Comparison of ENCODE assay signal across 20 cellular contexts in genomic region chr22:48819232-48819631, GRCh38.
DNase-seq lines count a peak whose midpoint lies in the region; ATAC-seq, FAIRE-seq and TF ChIP-seq lines count a peak whose summit lies in the region.
"Had no signal": no experiment of that assay in that cellular context is flagged by ENCODE, and none has a peak within 500 bp of the region (broad histone marks: within the 10 kb centered on the region; RNA-seq: fewer than 3 reads in every experiment).

No MANE protein-coding gene starts in this region.

- H3K36me3 ChIP-seq in Peyer's patch (no peaks in the 10 kb centered on the region), kidney (ENCODE audit: control insufficient read depth in 1 of 2, insufficient read depth in 2 of 2, low read length in 2 of 2) (no peaks in the 10 kb centered on the region)
- H3K36me3 ChIP-seq: BLaER1 had no signal

- H3K27me3 ChIP-seq in Peyer's patch, result no peaks in the 10 kb centered on the region
- H3K27me3 ChIP-seq: BLaER1 had no signal

- TF ChIP-seq POLR2A in Peyer's patch (IDR thresholded peaks at IDR 0.05), result no peak

- CTCF ChIA-PET in activated CD4-positive, alpha-beta T cell treated with anti-CD3 and anti-CD28 coated beads for 36 hours (lab: Charles Lee), result no interaction called here

- no peak for FAIRE-seq in kidney (lab: Jason Lieb, UNC)
- FAIRE-seq: HTR-8/SVneo had no signal

- H3K36me3 Mint-ChIP-seq in activated T-cell treated with anti-CD3 and anti-CD28 coated beads, Interleukin-2, amount 50 U/mL, for 24 hours (ENCODE audit: low read depth), result no peaks in the 10 kb centered on the region
- no peaks in the 10 kb centered on the region for H3K36me3 Mint-ChIP-seq in activated T-cell treated with anti-CD3 and anti-CD28 coated beads, Interleukin-2, amount 50 U/mL, for 4 hours (ENCODE audit: insufficient read depth)
- no peaks in the 10 kb centered on the region for H3K36me3 Mint-ChIP-seq in activated CD4-positive, alpha-beta T cell treated with anti-CD3 and anti-CD28 coated beads for 36 hours (ENCODE audit: low read depth)
- H3K36me3 Mint-ChIP-seq: CD14-positive monocyte; CD4-positive, alpha-beta memory T cell had no signal

- H3K9ac ChIP-seq in kidney (ENCODE audit: low read length in 2 of 2), result no peak overlapping the region
- H3K9ac ChIP-seq: BLaER1 had no signal

- no peak for TF ChIP-seq CTCF in Peyer's patch (IDR thresholded peaks at IDR 0.05)
- no peak for TF ChIP-seq CTCF in kidney (IDR thresholded peaks at IDR 0.05; ENCODE audit: borderline replicate concordance, extremely low read depth, insufficient read depth)

- H3K9me3 ChIP-seq in Peyer's patch (no peaks in the 10 kb centered on the region), kidney (ENCODE audit: control insufficient read depth in 1 of 2, low read length in 2 of 2) (no peaks in the 10 kb centered on the region)
- H3K9me3 ChIP-seq: BLaER1 had no signal

- intact Hi-C loops in kidney (cut with DNase I), result no loop called here
- intact Hi-C loops in posterior vena cava (cut with DNase I), result no loop called here
- intact Hi-C loops in activated CD4-positive, alpha-beta T cell treated with anti-CD3 and anti-CD28 coated beads for 36 hours (cut with DNase I, micrococcal nuclease), result no loop called here

- no peak overlapping the region for H3K27ac Mint-ChIP-seq in activated T-cell treated with anti-CD3 and anti-CD28 coated beads, Interleukin-2, amount 50 U/mL, for 24 hours
- no peak overlapping the region for H3K27ac Mint-ChIP-seq in activated CD4-positive, alpha-beta T cell treated with anti-CD3 and anti-CD28 coated beads for 36 hours
- H3K27ac Mint-ChIP-seq: CD4-positive, alpha-beta memory T cell; HFFc6 had no signal

- H3K4me3 Mint-ChIP-seq in activated T-cell treated with anti-CD3 and anti-CD28 coated beads, Interleukin-2, amount 50 U/mL, for 24 hours, result no peak overlapping the region
- H3K4me3 Mint-ChIP-seq in activated T-cell treated with anti-CD3 and anti-CD28 coated beads, Interleukin-2, amount 50 U/mL, for 4 hours, result no peak overlapping the region
- no peak overlapping the region for H3K4me3 Mint-ChIP-seq in activated CD4-positive, alpha-beta T cell treated with anti-CD3 and anti-CD28 coated beads for 36 hours
- H3K4me3 Mint-ChIP-seq: CD14-positive monocyte; CD4-positive, alpha-beta memory T cell; HFFc6 had no signal

- no peaks in the 10 kb centered on the region for H3K4me1 Mint-ChIP-seq in activated T-cell treated with anti-CD3 and anti-CD28 coated beads, Interleukin-2, amount 50 U/mL, for 24 hours (ENCODE audit: low read depth)
- H3K4me1 Mint-ChIP-seq in activated T-cell treated with anti-CD3 and anti-CD28 coated beads, Interleukin-2, amount 50 U/mL, for 4 hours (ENCODE audit: low read depth), result no peaks in the 10 kb centered on the region
- no peaks in the 10 kb centered on the region for H3K4me1 Mint-ChIP-seq in activated CD4-positive, alpha-beta T cell treated with anti-CD3 and anti-CD28 coated beads for 36 hours
- H3K4me1 Mint-ChIP-seq: CD14-positive monocyte; CD4-positive, alpha-beta memory T cell had no signal

- ATAC-seq in activated T-cell treated with anti-CD3 and anti-CD28 coated beads, Interleukin-2, amount 50 U/mL, for 4 hours, result no peak
- ATAC-seq in activated CD4-positive, alpha-beta T cell treated with anti-CD3 and anti-CD28 coated beads for 36 hours, result no peak
- ATAC-seq: HCT116 had no signal

- no peaks in the 10 kb centered on the region for H3K4me1 ChIP-seq in Peyer's patch
- H3K4me1 ChIP-seq in kidney (ENCODE audit: control insufficient read depth in 1 of 2, insufficient read depth in 1 of 2, low read depth in 1 of 2, low read length in 2 of 2), result no peaks in the 10 kb centered on the region
- H3K4me1 ChIP-seq: BLaER1 had no signal

- peak; percentile 12 for DNase-seq in activated T-cell treated with anti-CD3 and anti-CD28 coated beads, Interleukin-2, amount 50 U/mL, for 24 hours
- DNase-seq in activated T-cell treated with anti-CD3 and anti-CD28 coated beads, Interleukin-2, amount 50 U/mL, for 4 hours, result no peak
- DNase-seq in Peyer's patch (peak in 2 of 3 donors; percentile 37 to 39), kidney (peak; percentile 61), posterior vena cava (ENCODE audit: low spot score) (peak; percentile 63), A172 (ENCODE audit: low spot score) (no peak), NCI-H345 treated with DMSO at 0.1 percent for 48 hours (lab: John Stamatoyannopoulos, UW; ENCODE audit: unreplicated experiment) (no peak)
- DNase-seq in activated CD4-positive, alpha-beta T cell treated with anti-CD3 and anti-CD28 coated beads for 36 hours, result no peak
- DNase-seq: Calu3; CD4-positive, alpha-beta memory T cell; DMS79 treated with DMSO at 0.1 percent for 48 hours; GF-D8; GOT3; H7; HFFc6 had no signal

- H3K4me3 ChIP-seq in Peyer's patch, result no peak overlapping the region
- no peak overlapping the region for H3K4me3 ChIP-seq in kidney (ENCODE audit: low read length in 2 of 2)
- H3K4me3 ChIP-seq: BLaER1 had no signal

- POLR2A ChIA-PET in activated CD4-positive, alpha-beta T cell treated with anti-CD3 and anti-CD28 coated beads for 36 hours (lab: Charles Lee), result no interaction called here

- no peaks in the 10 kb centered on the region for H3K9me3 Mint-ChIP-seq in activated T-cell treated with anti-CD3 and anti-CD28 coated beads, Interleukin-2, amount 50 U/mL, for 24 hours
- H3K9me3 Mint-ChIP-seq in activated T-cell treated with anti-CD3 and anti-CD28 coated beads, Interleukin-2, amount 50 U/mL, for 4 hours, result no peaks in the 10 kb centered on the region
- no peaks in the 10 kb centered on the region for H3K9me3 Mint-ChIP-seq in activated CD4-positive, alpha-beta T cell treated with anti-CD3 and anti-CD28 coated beads for 36 hours (ENCODE audit: low read depth)

- peaks cover 6% of the 10 kb centered on the region for H3K27me3 Mint-ChIP-seq in activated T-cell treated with anti-CD3 and anti-CD28 coated beads, Interleukin-2, amount 50 U/mL, for 24 hours
- no peaks in the 10 kb centered on the region for H3K27me3 Mint-ChIP-seq in activated T-cell treated with anti-CD3 and anti-CD28 coated beads, Interleukin-2, amount 50 U/mL, for 4 hours (ENCODE audit: low read depth)
- H3K27me3 Mint-ChIP-seq in activated CD4-positive, alpha-beta T cell treated with anti-CD3 and anti-CD28 coated beads for 36 hours, result peaks cover 12% of the 10 kb centered on the region

- no peak overlapping the region for H3K27ac ChIP-seq in Peyer's patch
- H3K27ac ChIP-seq in kidney (ENCODE audit: low read depth in 2 of 2, low read length in 2 of 2), result no peak overlapping the region
- H3K27ac ChIP-seq: 22Rv1, BLaER1 had no signal

Comparison
In these comparisons a context has a peak if more than half of its experiments do, and no peak if none do; other contexts are left out.
1. DNase-seq: peak in activated T-cell treated with anti-CD3 and anti-CD28 coated beads, Interleukin-2, amount 50 U/mL, for 24 hours (single experiment), Peyer's patch (2 of 3), kidney (single experiment) and posterior vena cava (single experiment); none in activated T-cell treated with anti-CD3 and anti-CD28 coated beads, Interleukin-2, amount 50 U/mL, for 4 hours (single experiment), activated CD4-positive, alpha-beta T cell treated with anti-CD3 and anti-CD28 coated beads for 36 hours (single experiment), A172 (single experiment) and NCI-H345 treated with DMSO at 0.1 percent for 48 hours (single experiment).